In the genomic region with DNA sequence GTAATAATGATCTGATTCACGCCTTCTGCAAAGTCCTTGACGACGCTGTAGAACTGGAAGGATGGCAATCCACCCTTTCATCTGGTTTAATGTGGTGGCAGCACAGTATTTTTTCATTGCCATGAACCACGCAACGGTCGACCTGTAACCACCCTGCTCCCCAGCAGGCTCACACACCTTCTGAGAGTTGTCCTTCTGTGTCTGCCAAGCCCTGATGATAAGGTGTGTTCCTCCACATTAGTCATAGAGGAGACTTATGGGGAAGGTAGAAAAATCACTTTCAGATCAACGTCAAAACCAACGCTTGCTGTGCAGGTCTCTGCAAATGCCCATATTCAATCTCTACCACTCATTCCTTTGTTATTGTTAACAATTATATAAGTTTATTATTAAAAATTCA, we compare ENCODE assay signal across 18 cellular contexts.
DNase-seq lines count a peak whose midpoint lies in the region; ATAC-seq, FAIRE-seq and TF ChIP-seq lines count a peak whose summit lies in the region.
"Had no signal": no experiment of that assay in that cellular context is flagged by ENCODE, and none has a peak within 500 bp of the region (broad histone marks: within the 10 kb centered on the region; RNA-seq: fewer than 3 reads in every experiment).

No MANE protein-coding gene starts in this region.

- TF ChIP-seq CTCF in keratinocyte (optimal IDR thresholded peaks at IDR 0.05 in 1 of 3, IDR thresholded peaks at IDR 0.05 in 1 of 3, conservative IDR thresholded peaks at IDR 0.05 in 1 of 3; ENCODE audit: extremely low read depth in 1 of 3, insufficient read depth in 2 of 3, low read length in 3 of 3) (no peak), suprapubic skin (IDR thresholded peaks at IDR 0.05) (no peak), WTC11 (IDR thresholded peaks at IDR 0.05) (no peak)

- no peak overlapping the region for H3K27ac Mint-ChIP-seq in WTC11
- H3K27ac Mint-ChIP-seq: CD4-positive, alpha-beta memory T cell; H9 had no signal

- no peak for ATAC-seq in HG03045 (IDR thresholded peaks at IDR 0.05; ENCODE audit: unreplicated experiment)
- ATAC-seq in WTC11: no peak
- ATAC-seq: GM12878 had no signal

- peaks cover 6% of the 10 kb centered on the region; the same call in 1 of the 2 replicates for H3K9me3 Mint-ChIP-seq in WTC11
- H3K9me3 Mint-ChIP-seq: H9 had no signal

- 55 to 65% methylated on average over 8 of the region's 8 CpGs for WGBS in esophagus, 2 donors
- WGBS in suprapubic skin: 68% methylated on average over 8 of the region's 8 CpGs

- dilution Hi-C loops in keratinocyte (cut with MboI; ENCODE audit: extremely low pct_ligation_motif_present, low sequenced_read_pairs): no loop called here

- H3K27ac ChIP-seq in esophagus (ENCODE audit: low read depth in 2 of 2, low read length in 1 of 2): peak overlapping the region; percentile 17 to 89
- H3K27ac ChIP-seq in keratinocyte (ENCODE audit: control insufficient read depth, insufficient read depth, low read length): no peak overlapping the region
- peak overlapping the region; percentile 50 for H3K27ac ChIP-seq in suprapubic skin
- H3K27ac ChIP-seq: BLaER1, HL-60 had no signal

- CTCF ChIA-PET in WTC11 (lab: Charles Lee): no interaction called here

- no peak overlapping the region for H2AFZ ChIP-seq in keratinocyte (ENCODE audit: control insufficient read depth, low read length)

- peaks cover 11% of the 10 kb centered on the region for H3K4me1 Mint-ChIP-seq in WTC11
- H3K4me1 Mint-ChIP-seq: CD14-positive monocyte; CD4-positive, alpha-beta memory T cell had no signal

- peak; percentile 9 for FAIRE-seq in keratinocyte (lab: Jason Lieb, UNC)
- FAIRE-seq: GM12878, H1 had no signal

- H3K9ac ChIP-seq in keratinocyte (ENCODE audit: control insufficient read depth, extremely low read depth, insufficient read depth, low read length): no peak overlapping the region
- H3K9ac ChIP-seq: BLaER1 had no signal

- TF ChIP-seq POLR2A in suprapubic skin (IDR thresholded peaks at IDR 0.05): no peak

- no peaks in the 10 kb centered on the region for H4K20me1 ChIP-seq in keratinocyte (ENCODE audit: control insufficient read depth, extremely low read depth, insufficient read depth, low read length)
- H4K20me1 ChIP-seq: BLaER1 had no signal

- H3K4me1 ChIP-seq in esophagus (ENCODE audit: control insufficient read depth in 2 of 2, insufficient read depth in 2 of 2, low read length in 1 of 2): peaks cover 2 to 8% of the 10 kb centered on the region in 2 donors
- H3K4me1 ChIP-seq in keratinocyte (ENCODE audit: control insufficient read depth, extremely low read depth, insufficient read depth, low read length): peaks cover 12% of the 10 kb centered on the region
- H3K4me1 ChIP-seq in suprapubic skin: peaks cover 23% of the 10 kb centered on the region
- H3K4me1 ChIP-seq: BLaER1 had no signal

- H3K36me3 Mint-ChIP-seq in WTC11: no peaks in the 10 kb centered on the region
- H3K36me3 Mint-ChIP-seq: CD14-positive monocyte; CD4-positive, alpha-beta memory T cell had no signal

- H3K4me3 Mint-ChIP-seq in WTC11: no peak overlapping the region
- H3K4me3 Mint-ChIP-seq: CD14-positive monocyte; CD4-positive, alpha-beta memory T cell; H9 had no signal

- peaks cover 4% of the 10 kb centered on the region for H3K27me3 Mint-ChIP-seq in WTC11 (ENCODE audit: low read depth)

- H3K4me3 ChIP-seq in esophagus (ENCODE audit: low read depth in 1 of 2, low read length in 2 of 2): no peak overlapping the region
- no peak overlapping the region for H3K4me3 ChIP-seq in keratinocyte (ENCODE audit: control insufficient read depth in 2 of 3, extremely low read depth in 1 of 3, insufficient read depth in 2 of 3, low read depth in 1 of 3, low read length in 3 of 3)
- no peak overlapping the region for H3K4me3 ChIP-seq in suprapubic skin
- H3K4me3 ChIP-seq: BLaER1, GM12878 had no signal

- no peak overlapping the region for H3K4me2 ChIP-seq in keratinocyte (ENCODE audit: control insufficient read depth, extremely low read depth, insufficient read depth, low read depth, low read length)
- H3K4me2 ChIP-seq: BLaER1 had no signal

- H3K79me2 ChIP-seq in keratinocyte (ENCODE audit: control insufficient read depth, insufficient read depth, low read length): no peaks in the 10 kb centered on the region

- DNase-seq in RPMI8226 (peak; percentile 21), keratinocyte (ENCODE audit: low read depth, low spot score) (no peak), suprapubic skin (ENCODE audit: low spot score in 2 of 2) (no peak), NCI-H774 (lab: John Stamatoyannopoulos, UW) (no peak), WTC11 (ENCODE audit: low spot score) (no peak)
- DNase-seq: 8988T; CD4-positive, alpha-beta memory T cell; DMS153; DND-41; EL; H9 had no signal

- H3K36me3 ChIP-seq in esophagus (ENCODE audit: control insufficient read depth in 2 of 2, insufficient read depth in 2 of 2, low read length in 1 of 2) (no peaks in the 10 kb centered on the region), keratinocyte (ENCODE audit: control insufficient read depth in 2 of 2, extremely low read depth in 1 of 2, insufficient read depth in 2 of 2, low read length in 2 of 2) (no peaks in the 10 kb centered on the region), suprapubic skin (no peaks in the 10 kb centered on the region)
- H3K36me3 ChIP-seq: BLaER1 had no signal

- H3K9me3 ChIP-seq in esophagus (ENCODE audit: control insufficient read depth in 2 of 2, insufficient read depth in 1 of 2, low read depth in 1 of 2, low read length in 1 of 2): no peaks in the 10 kb centered on the region
- H3K9me3 ChIP-seq in keratinocyte (ENCODE audit: control insufficient read depth, low read depth, low read length): no peaks in the 10 kb centered on the region
- H3K9me3 ChIP-seq in suprapubic skin: no peaks in the 10 kb centered on the region
- H3K9me3 ChIP-seq: BLaER1 had no signal

- H3K27me3 ChIP-seq in esophagus (ENCODE audit: control insufficient read depth in 1 of 2, insufficient read depth in 2 of 2, low read length in 2 of 2): no peaks in the 10 kb centered on the region
- no peaks in the 10 kb centered on the region for H3K27me3 ChIP-seq in keratinocyte (ENCODE audit: control insufficient read depth, extremely low read depth, insufficient read depth, low read length)
- H3K27me3 ChIP-seq in suprapubic skin: no peaks in the 10 kb centered on the region
- H3K27me3 ChIP-seq: BLaER1 had no signal

- no peak for TF ChIP-seq EP300 in suprapubic skin (IDR thresholded peaks at IDR 0.05)

- H3K9me1 ChIP-seq in keratinocyte (ENCODE audit: control insufficient read depth, extremely low read depth, insufficient read depth, low read length): no peaks in the 10 kb centered on the region

- POLR2A ChIA-PET in WTC11 (lab: Charles Lee): no interaction called here

TF ChIP-seq in WTC11, 78 proteins besides CTCF, POLR2A, EP300 and RAD21 (continues in another document):
- TF ChIP-seq ZNF138 (CRISPR knock-in tag; conservative IDR thresholded peaks at IDR 0.05) (no peak), ZNF232 (CRISPR knock-in tag; IDR thresholded peaks at IDR 0.05) (no peak), ZNF396 (CRISPR knock-in tag; IDR thresholded peaks at IDR 0.05; ENCODE audit: borderline replicate concordance) (no peak)
- TF ChIP-seq, protein P1, sequence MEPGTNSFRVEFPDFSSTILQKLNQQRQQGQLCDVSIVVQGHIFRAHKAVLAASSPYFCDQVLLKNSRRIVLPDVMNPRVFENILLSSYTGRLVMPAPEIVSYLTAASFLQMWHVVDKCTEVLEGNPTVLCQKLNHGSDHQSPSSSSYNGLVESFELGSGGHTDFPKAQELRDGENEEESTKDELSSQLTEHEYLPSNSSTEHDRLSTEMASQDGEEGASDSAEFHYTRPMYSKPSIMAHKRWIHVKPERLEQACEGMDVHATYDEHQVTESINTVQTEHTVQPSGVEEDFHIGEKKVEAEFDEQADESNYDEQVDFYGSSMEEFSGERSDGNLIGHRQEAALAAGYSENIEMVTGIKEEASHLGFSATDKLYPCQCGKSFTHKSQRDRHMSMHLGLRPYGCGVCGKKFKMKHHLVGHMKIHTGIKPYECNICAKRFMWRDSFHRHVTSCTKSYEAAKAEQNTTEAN (CRISPR knock-in tag; IDR thresholded peaks at IDR 0.05): no peak
- TF ChIP-seq, protein P2, sequence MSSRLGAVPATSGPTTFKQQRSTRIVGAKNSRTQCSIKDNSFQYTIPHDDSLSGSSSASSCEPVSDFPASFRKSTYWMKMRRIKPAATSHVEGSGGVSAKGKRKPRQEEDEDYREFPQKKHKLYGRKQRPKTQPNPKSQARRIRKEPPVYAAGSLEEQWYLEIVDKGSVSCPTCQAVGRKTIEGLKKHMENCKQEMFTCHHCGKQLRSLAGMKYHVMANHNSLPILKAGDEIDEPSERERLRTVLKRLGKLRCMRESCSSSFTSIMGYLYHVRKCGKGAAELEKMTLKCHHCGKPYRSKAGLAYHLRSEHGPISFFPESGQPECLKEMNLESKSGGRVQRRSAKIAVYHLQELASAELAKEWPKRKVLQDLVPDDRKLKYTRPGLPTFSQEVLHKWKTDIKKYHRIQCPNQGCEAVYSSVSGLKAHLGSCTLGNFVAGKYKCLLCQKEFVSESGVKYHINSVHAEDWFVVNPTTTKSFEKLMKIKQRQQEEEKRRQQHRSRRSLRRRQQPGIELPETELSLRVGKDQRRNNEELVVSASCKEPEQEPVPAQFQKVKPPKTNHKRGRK (CRISPR knock-in tag; IDR thresholded peaks at IDR 0.05; ENCODE audit: borderline replicate concordance): no peak
- TF ChIP-seq, protein P3, sequence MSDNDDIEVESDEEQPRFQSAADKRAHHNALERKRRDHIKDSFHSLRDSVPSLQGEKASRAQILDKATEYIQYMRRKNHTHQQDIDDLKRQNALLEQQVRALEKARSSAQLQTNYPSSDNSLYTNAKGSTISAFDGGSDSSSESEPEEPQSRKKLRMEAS (CRISPR knock-in tag; IDR thresholded peaks at IDR 0.05): no peak
- TF ChIP-seq, protein P4, sequence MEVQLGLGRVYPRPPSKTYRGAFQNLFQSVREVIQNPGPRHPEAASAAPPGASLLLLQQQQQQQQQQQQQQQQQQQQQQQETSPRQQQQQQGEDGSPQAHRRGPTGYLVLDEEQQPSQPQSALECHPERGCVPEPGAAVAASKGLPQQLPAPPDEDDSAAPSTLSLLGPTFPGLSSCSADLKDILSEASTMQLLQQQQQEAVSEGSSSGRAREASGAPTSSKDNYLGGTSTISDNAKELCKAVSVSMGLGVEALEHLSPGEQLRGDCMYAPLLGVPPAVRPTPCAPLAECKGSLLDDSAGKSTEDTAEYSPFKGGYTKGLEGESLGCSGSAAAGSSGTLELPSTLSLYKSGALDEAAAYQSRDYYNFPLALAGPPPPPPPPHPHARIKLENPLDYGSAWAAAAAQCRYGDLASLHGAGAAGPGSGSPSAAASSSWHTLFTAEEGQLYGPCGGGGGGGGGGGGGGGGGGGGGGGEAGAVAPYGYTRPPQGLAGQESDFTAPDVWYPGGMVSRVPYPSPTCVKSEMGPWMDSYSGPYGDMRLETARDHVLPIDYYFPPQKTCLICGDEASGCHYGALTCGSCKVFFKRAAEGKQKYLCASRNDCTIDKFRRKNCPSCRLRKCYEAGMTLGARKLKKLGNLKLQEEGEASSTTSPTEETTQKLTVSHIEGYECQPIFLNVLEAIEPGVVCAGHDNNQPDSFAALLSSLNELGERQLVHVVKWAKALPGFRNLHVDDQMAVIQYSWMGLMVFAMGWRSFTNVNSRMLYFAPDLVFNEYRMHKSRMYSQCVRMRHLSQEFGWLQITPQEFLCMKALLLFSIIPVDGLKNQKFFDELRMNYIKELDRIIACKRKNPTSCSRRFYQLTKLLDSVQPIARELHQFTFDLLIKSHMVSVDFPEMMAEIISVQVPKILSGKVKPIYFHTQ (CRISPR knock-in tag; IDR thresholded peaks at IDR 0.05): no peak
